In genomic region chr5:94693043-94693822, GRCh38 we compare ENCODE assay signal across 8 cellular contexts.
DNase-seq lines count a peak whose midpoint lies in the region; ATAC-seq, FAIRE-seq and TF ChIP-seq lines count a peak whose summit lies in the region.

No MANE protein-coding gene starts in this region.

- H3K36me3 Mint-ChIP-seq in natural killer cell treated with Interleukin-12 subunit alpha and Interleukin-12 subunit beta and Interleukin-15 and Interleukin-18, amount 100 ng/mL, for 72 hours, result peaks cover 22% of the 10 kb centered on the region

- peak; percentile 51 for ATAC-seq in HG03060 (IDR thresholded peaks at IDR 0.05; ENCODE audit: low read depth, unreplicated experiment)
- peak; percentile 87 to 99 for ATAC-seq in natural killer cell treated with Interleukin-12 subunit alpha and Interleukin-12 subunit beta and Interleukin-15 and Interleukin-18, amount 100 ng/mL, for 72 hours

- peak overlapping the region; percentile 70 for H3K4me3 Mint-ChIP-seq in natural killer cell treated with Interleukin-12 subunit alpha and Interleukin-12 subunit beta and Interleukin-15 and Interleukin-18, amount 100 ng/mL, for 72 hours

- peaks cover 12 to 18% of the 10 kb centered on the region in 2 donors for H3K4me1 Mint-ChIP-seq in natural killer cell treated with Interleukin-12 subunit alpha and Interleukin-12 subunit beta and Interleukin-15 and Interleukin-18, amount 100 ng/mL, for 72 hours (ENCODE audit: low read depth in 2 of 2)

- TF ChIP-seq CTCF in GM10266 (IDR thresholded peaks at IDR 0.05; ENCODE audit: control insufficient read depth, insufficient read depth, low read depth, missing control alignments), result peak; percentile 27

- no peaks in the 10 kb centered on the region for H3K9me3 Mint-ChIP-seq in natural killer cell treated with Interleukin-12 subunit alpha and Interleukin-12 subunit beta and Interleukin-15 and Interleukin-18, amount 100 ng/mL, for 72 hours

- FAIRE-seq in A204.1 (lab: Jason Lieb, UNC) (peak; percentile 99), GM12892 (lab: Jason Lieb, UNC) (no peak)

- H3K27me3 Mint-ChIP-seq in natural killer cell treated with Interleukin-12 subunit alpha and Interleukin-12 subunit beta and Interleukin-15 and Interleukin-18, amount 100 ng/mL, for 72 hours, result no peaks in the 10 kb centered on the region

- peak overlapping the region; percentile 78 for H3K27ac Mint-ChIP-seq in natural killer cell treated with Interleukin-12 subunit alpha and Interleukin-12 subunit beta and Interleukin-15 and Interleukin-18, amount 100 ng/mL, for 72 hours

- TF ChIP-seq POLR2A in GM12892 (IDR thresholded peaks at IDR 0.05; ENCODE audit: low read depth, low read length), result no peak

- DNase-seq in GM10266 (ENCODE audit: extremely low spot score) (peak; percentile 7), NCI-H526 treated with DMSO at 0.1 percent for 48 hours (lab: John Stamatoyannopoulos, UW) (peak; percentile 4), dermis microvascular lymphatic vessel endothelial cell (ENCODE audit: low read depth in 2 of 2) (peak; percentile 50 to 67), GM12892 (ENCODE audit: insufficient read length) (no peak)
- DNase-seq in natural killer cell treated with Interleukin-12 subunit alpha and Interleukin-12 subunit beta and Interleukin-15 and Interleukin-18, amount 100 ng/mL, for 72 hours (ENCODE audit: low spot score), result no peak
- DNase-seq in effector CD4-positive, alpha-beta T cell, result no peak

Comparison
In these comparisons a context has a peak if more than half of its experiments do, and no peak if none do; other contexts are left out.
1. DNase-seq: peak in GM10266 (single experiment), NCI-H526 treated with DMSO at 0.1 percent for 48 hours (single experiment) and dermis microvascular lymphatic vessel endothelial cell (2 of 2); none in natural killer cell treated with Interleukin-12 subunit alpha and Interleukin-12 subunit beta and Interleukin-15 and Interleukin-18, amount 100 ng/mL, for 72 hours (single experiment), effector CD4-positive, alpha-beta T cell (single experiment) and GM12892 (single experiment).